Comparison of ENCODE assay signal across 14 cellular contexts in the genomic region with DNA sequence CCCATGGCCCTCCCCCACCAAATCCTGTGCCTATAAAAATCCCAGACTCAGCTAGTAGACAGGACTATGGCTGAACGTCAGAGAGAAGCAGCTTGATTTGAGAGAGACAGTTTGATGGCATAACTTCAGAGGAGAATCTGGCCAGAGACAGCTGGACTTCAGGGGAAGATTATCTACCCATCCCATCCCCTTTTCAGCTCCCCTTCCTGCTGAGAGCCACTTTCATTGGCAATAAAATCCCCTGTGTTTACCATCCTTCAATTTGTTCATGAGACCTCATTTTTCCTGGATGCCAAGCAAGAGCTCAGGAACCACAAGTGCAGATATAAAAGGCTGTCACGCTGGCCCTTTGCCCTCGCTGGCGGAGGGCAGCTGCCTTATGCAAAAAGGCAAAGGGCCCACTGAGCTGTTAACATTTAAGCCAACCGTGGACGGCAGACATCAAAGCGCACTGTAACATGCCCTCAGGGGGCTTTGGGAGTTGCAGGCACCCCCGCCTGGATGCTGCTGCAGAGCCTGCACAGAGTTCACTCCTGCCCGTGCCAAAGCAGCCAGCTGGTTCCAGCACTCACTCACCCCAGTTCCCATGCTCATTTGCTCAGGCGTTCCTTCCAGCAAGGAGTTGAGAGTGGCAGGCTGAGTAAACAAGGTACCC.
DNase-seq lines count a peak whose midpoint lies in the region; ATAC-seq and FAIRE-seq lines count a peak whose summit lies in the region.
"Had no signal": no experiment of that assay in that cellular context is flagged by ENCODE, and none has a peak within 500 bp of the region (broad histone marks: within the 10 kb centered on the region; RNA-seq: fewer than 3 reads in every experiment).

No MANE protein-coding gene starts in this region.

- no peak for DNase-seq in activated CD4-positive, alpha-beta T cell treated with anti-CD3 and anti-CD28 coated beads for 36 hours
- no peak for DNase-seq in activated CD4-positive, alpha-beta T cell treated with anti-CD3 and anti-CD28 coated beads for 1 hour
- DNase-seq in NCI-H446 treated with DMSO at 0.1 percent for 48 hours (lab: John Stamatoyannopoulos, UW) (peak; percentile 87), cerebellum (ENCODE audit: low spot score) (peak; percentile 8), small intestine (peak; percentile 21), DMS53 (lab: John Stamatoyannopoulos, UW) (no peak), NOMO-1 treated with dmso at 0.1 percent for 144 hours (lab: John Stamatoyannopoulos, UW; ENCODE audit: unreplicated experiment) (no peak)
- DNase-seq: DND-41, Karpas-422, NCI-H187 treated with DMSO at 0.1 percent for 48 hours, ovary had no signal

- peak overlapping the region; percentile 10 for H3K27ac Mint-ChIP-seq in activated CD4-positive, alpha-beta T cell treated with anti-CD3 and anti-CD28 coated beads for 36 hours

- no peaks in the 10 kb centered on the region for H3K4me1 ChIP-seq in small intestine (ENCODE audit: control insufficient read depth in 2 of 2, insufficient read depth in 1 of 2, low read depth in 1 of 2, low read length in 1 of 2)

- intact Hi-C loops in activated CD4-positive, alpha-beta T cell treated with anti-CD3 and anti-CD28 coated beads for 36 hours (cut with DNase I, micrococcal nuclease) = no loop called here

- H3K4me3 ChIP-seq in small intestine (ENCODE audit: low read depth in 1 of 2, low read length in 2 of 2) = no peak overlapping the region
- H3K4me3 ChIP-seq: ovary had no signal

- CTCF ChIA-PET in activated CD4-positive, alpha-beta T cell treated with anti-CD3 and anti-CD28 coated beads for 36 hours (lab: Charles Lee) = interaction anchor here (0.6 to 5.0 kb wide), 8 partner anchors 9 to 286 kb away, joined by 3 to 31 read pairs (median 4); no protein-coding TSS in a partner anchor

- H3K9me3 Mint-ChIP-seq in activated CD4-positive, alpha-beta T cell treated with anti-CD3 and anti-CD28 coated beads for 36 hours (ENCODE audit: low read depth) = no peaks in the 10 kb centered on the region

- H3K27me3 Mint-ChIP-seq in activated CD4-positive, alpha-beta T cell treated with anti-CD3 and anti-CD28 coated beads for 36 hours = no peaks in the 10 kb centered on the region

- POLR2A ChIA-PET in activated CD4-positive, alpha-beta T cell treated with anti-CD3 and anti-CD28 coated beads for 36 hours (lab: Charles Lee) = interaction anchor here (1.0 kb wide), 1 partner anchor 168 kb away, joined by 4 read pairs; no protein-coding TSS in a partner anchor

- WGBS in small intestine, 3 donors = 53 to 89% (median 72%) methylated on average over 10 of the region's 10 CpGs

- no peaks in the 10 kb centered on the region for H3K9me3 ChIP-seq in small intestine (ENCODE audit: control insufficient read depth, low read depth)
- H3K9me3 ChIP-seq: ovary had no signal

- H3K27me3 ChIP-seq in small intestine (ENCODE audit: control insufficient read depth in 2 of 2, insufficient read depth in 2 of 2, low read length in 2 of 2) = no peaks in the 10 kb centered on the region
- H3K27me3 ChIP-seq: ovary had no signal

- H3K36me3 Mint-ChIP-seq in activated CD4-positive, alpha-beta T cell treated with anti-CD3 and anti-CD28 coated beads for 36 hours (ENCODE audit: low read depth) = peaks cover 35% of the 10 kb centered on the region

- no peak overlapping the region for H3K27ac ChIP-seq in small intestine (ENCODE audit: low read depth in 1 of 2, low read length in 1 of 2)
- H3K27ac ChIP-seq: ovary had no signal

- no peak for FAIRE-seq in small intestine (lab: Jason Lieb, UNC)
- FAIRE-seq: GM12891 had no signal

- no peak overlapping the region for H3K4me3 Mint-ChIP-seq in activated CD4-positive, alpha-beta T cell treated with anti-CD3 and anti-CD28 coated beads for 36 hours

- H3K36me3 ChIP-seq in small intestine (ENCODE audit: control insufficient read depth in 2 of 2, insufficient read depth in 2 of 2, low read length in 2 of 2) = peaks cover under 1 to 3% of the 10 kb centered on the region in 2 donors
- H3K36me3 ChIP-seq: ovary had no signal

- peaks cover 11% of the 10 kb centered on the region for H3K4me1 Mint-ChIP-seq in activated CD4-positive, alpha-beta T cell treated with anti-CD3 and anti-CD28 coated beads for 36 hours

- ATAC-seq in activated CD4-positive, alpha-beta T cell treated with anti-CD3 and anti-CD28 coated beads for 36 hours = no peak
- ATAC-seq in HG03521 (IDR thresholded peaks at IDR 0.05; ENCODE audit: unreplicated experiment) = no peak
- ATAC-seq: activated CD4-positive, CD25-positive, alpha-beta regulatory T cell treated with anti-CD3 and anti-CD28 coated beads, Interleukin-2, amount 50 U/mL, for 24 hours had no signal

Comparison
In these comparisons a context has a peak if more than half of its experiments do, and no peak if none do; other contexts are left out.
1. DNase-seq: peak in NCI-H446 treated with DMSO at 0.1 percent for 48 hours (single experiment), cerebellum (single experiment) and small intestine (single experiment); none in activated CD4-positive, alpha-beta T cell treated with anti-CD3 and anti-CD28 coated beads for 36 hours (single experiment), activated CD4-positive, alpha-beta T cell treated with anti-CD3 and anti-CD28 coated beads for 1 hour (single experiment), DMS53 (single experiment) and NOMO-1 treated with dmso at 0.1 percent for 144 hours (single experiment).